In the genomic region with DNA sequence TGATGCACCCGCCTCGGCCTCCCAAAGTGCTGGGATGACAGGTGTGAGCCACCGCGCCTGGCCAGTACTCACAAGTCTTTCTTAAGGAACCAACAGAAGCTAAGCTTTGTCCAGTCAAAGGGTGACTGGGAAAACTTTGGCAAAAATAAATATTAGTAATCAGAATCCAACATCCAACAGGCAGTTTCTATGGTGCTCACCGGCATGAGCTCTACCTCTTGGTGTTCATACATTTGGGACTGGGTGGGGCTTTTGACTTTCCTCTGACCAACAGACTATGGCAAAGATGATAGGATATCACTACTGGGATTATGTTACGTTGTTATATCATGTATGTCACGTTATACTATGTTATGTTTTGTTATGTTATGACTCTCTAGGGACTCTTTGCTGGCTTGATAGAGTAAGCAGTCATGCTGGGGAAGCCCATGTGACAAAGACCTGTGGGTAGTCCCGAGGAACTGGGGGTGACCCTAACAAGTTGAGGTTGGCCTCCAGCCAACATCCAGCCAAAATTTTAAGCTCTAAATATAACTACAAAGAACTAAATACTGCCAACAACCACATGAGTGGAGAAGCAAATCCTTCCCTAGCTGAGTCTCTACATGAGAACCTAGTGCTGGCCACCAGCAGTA, we compare ENCODE assay signal across 17 cellular contexts. TPM values are rescaled to one million over a fixed set of nuclear protein-coding genes. Genes with fewer than 3 reads are reported as not detected.
DNase-seq lines count a peak whose midpoint lies in the region; ATAC-seq and TF ChIP-seq lines count a peak whose summit lies in the region.
"Had no signal": no experiment of that assay in that cellular context is flagged by ENCODE, and none has a peak within 500 bp of the region (broad histone marks: within the 10 kb centered on the region; RNA-seq: fewer than 3 reads in every experiment).

No MANE protein-coding gene starts in this region.

- no peak overlapping the region for H3K27ac Mint-ChIP-seq in activated naive CD4-positive, alpha-beta T cell treated with anti-CD3 and anti-CD28 coated beads for 36 hours
- H3K27ac Mint-ChIP-seq in activated T-helper 17 cell treated with anti-CD3 and anti-CD28 coated beads, Interleukin-2, amount 50 U/mL, for 72 hours = no peak overlapping the region
- H3K27ac Mint-ChIP-seq in stimulated activated effector memory CD8-positive, alpha-beta T cell treated with anti-CD3 and anti-CD28 coated beads, Interleukin-12 subunit alpha, Interleukin-12 subunit beta, amount 100 ng/mL, for 72 hours = peak overlapping the region; percentile 27
- H3K27ac Mint-ChIP-seq in stimulated activated naive B cell treated with anti-CD40 and anti-IgM and Interleukin-4, amounts not matched to agents 10 μg/mL and 1 μg/mL and 100 μg/mL, for 72 hours = no peak overlapping the region
- H3K27ac Mint-ChIP-seq: CD14-positive monocyte; CD8-positive, alpha-beta T cell; GM23338 had no signal

- intact Hi-C loops in activated naive CD4-positive, alpha-beta T cell treated with anti-CD3 and anti-CD28 coated beads for 36 hours (cut with micrococcal nuclease) = loop anchor here (5.0 kb wide), 1 partner anchor 269 kb away; no protein-coding TSS in a partner anchor
- intact Hi-C loops in esophagus muscularis mucosa (cut with DNase I) = no loop called here

- DNase-seq in activated naive CD4-positive, alpha-beta T cell treated with anti-CD3 and anti-CD28 coated beads for 36 hours = peak; percentile 23
- DNase-seq in activated naive CD4-positive, alpha-beta T cell treated with Interleukin-2 at 50 U/mL for 16 hours = no peak
- DNase-seq in esophagus muscularis mucosa (ENCODE audit: extremely low spot score) (peak; percentile 62), ACHN (no peak)
- no peak for DNase-seq in stimulated activated effector memory CD8-positive, alpha-beta T cell treated with anti-CD3 and anti-CD28 coated beads, Interleukin-12 subunit alpha, Interleukin-12 subunit beta, amount 100 ng/mL, for 72 hours (ENCODE audit: low spot score in 2 of 2)
- DNase-seq in stimulated activated naive B cell treated with anti-CD40 and anti-IgM and Interleukin-4, amounts not matched to agents 10 μg/mL and 1 μg/mL and 100 μg/mL, for 72 hours = no peak
- DNase-seq: CD8-positive, alpha-beta T cell; COR-L47; DMS153; DMS79 treated with DMSO at 0.1 percent for 48 hours; EL; H7 had no signal

- no peak for TF ChIP-seq CTCF in esophagus muscularis mucosa (IDR thresholded peaks at IDR 0.05)

- H3K36me3 Mint-ChIP-seq in activated naive CD4-positive, alpha-beta T cell treated with anti-CD3 and anti-CD28 coated beads for 36 hours (ENCODE audit: low read depth) = no peaks in the 10 kb centered on the region
- H3K36me3 Mint-ChIP-seq in activated T-helper 17 cell treated with anti-CD3 and anti-CD28 coated beads, Interleukin-2, amount 50 U/mL, for 72 hours (ENCODE audit: low read depth) = no peaks in the 10 kb centered on the region
- H3K36me3 Mint-ChIP-seq in stimulated activated effector memory CD8-positive, alpha-beta T cell treated with anti-CD3 and anti-CD28 coated beads, Interleukin-12 subunit alpha, Interleukin-12 subunit beta, amount 100 ng/mL, for 72 hours = no peaks in the 10 kb centered on the region
- no peaks in the 10 kb centered on the region for H3K36me3 Mint-ChIP-seq in stimulated activated naive B cell treated with anti-CD40 and anti-IgM and Interleukin-4, amounts not matched to agents 10 μg/mL and 1 μg/mL and 100 μg/mL, for 72 hours
- H3K36me3 Mint-ChIP-seq: CD8-positive, alpha-beta T cell had no signal

- no peaks in the 10 kb centered on the region for H3K9me3 ChIP-seq in esophagus muscularis mucosa
- H3K9me3 ChIP-seq: A549 had no signal

- peaks cover 0 to 53% (median 5%) of the 10 kb centered on the region in 4 donors for H3K27me3 ChIP-seq in esophagus muscularis mucosa

- H3K4me3 Mint-ChIP-seq in activated naive CD4-positive, alpha-beta T cell treated with anti-CD3 and anti-CD28 coated beads for 36 hours = no peak overlapping the region
- no peak overlapping the region for H3K4me3 Mint-ChIP-seq in activated T-helper 17 cell treated with anti-CD3 and anti-CD28 coated beads, Interleukin-2, amount 50 U/mL, for 72 hours
- no peak overlapping the region for H3K4me3 Mint-ChIP-seq in stimulated activated effector memory CD8-positive, alpha-beta T cell treated with anti-CD3 and anti-CD28 coated beads, Interleukin-12 subunit alpha, Interleukin-12 subunit beta, amount 100 ng/mL, for 72 hours
- no peak overlapping the region for H3K4me3 Mint-ChIP-seq in stimulated activated naive B cell treated with anti-CD40 and anti-IgM and Interleukin-4, amounts not matched to agents 10 μg/mL and 1 μg/mL and 100 μg/mL, for 72 hours
- H3K4me3 Mint-ChIP-seq: CD14-positive monocyte; CD8-positive, alpha-beta T cell; GM23338 had no signal

- H3K4me3 ChIP-seq in esophagus muscularis mucosa = no peak overlapping the region
- H3K4me3 ChIP-seq: A549, GM23338 had no signal

- H3K9me3 Mint-ChIP-seq in activated naive CD4-positive, alpha-beta T cell treated with anti-CD3 and anti-CD28 coated beads for 36 hours = no peaks in the 10 kb centered on the region
- no peaks in the 10 kb centered on the region for H3K9me3 Mint-ChIP-seq in activated T-helper 17 cell treated with anti-CD3 and anti-CD28 coated beads, Interleukin-2, amount 50 U/mL, for 72 hours
- H3K9me3 Mint-ChIP-seq in stimulated activated effector memory CD8-positive, alpha-beta T cell treated with anti-CD3 and anti-CD28 coated beads, Interleukin-12 subunit alpha, Interleukin-12 subunit beta, amount 100 ng/mL, for 72 hours = no peaks in the 10 kb centered on the region
- H3K9me3 Mint-ChIP-seq in stimulated activated naive B cell treated with anti-CD40 and anti-IgM and Interleukin-4, amounts not matched to agents 10 μg/mL and 1 μg/mL and 100 μg/mL, for 72 hours = no peaks in the 10 kb centered on the region
- H3K9me3 Mint-ChIP-seq: CD8-positive, alpha-beta T cell; GM23338 had no signal

- no peak overlapping the region for H3K27ac ChIP-seq in esophagus muscularis mucosa (replicated peaks in 1 of 4)
- H3K27ac ChIP-seq: A549 had no signal

- no peaks in the 10 kb centered on the region for H3K36me3 ChIP-seq in esophagus muscularis mucosa

- in situ Hi-C loops in ACHN (cut with HindIII; ENCODE audit: low pct_ligation_motif_present, low pct_unique_long_range_greater_than_20kb, low sequenced_read_pairs) = no loop called here

- H3K27me3 Mint-ChIP-seq in activated naive CD4-positive, alpha-beta T cell treated with anti-CD3 and anti-CD28 coated beads for 36 hours (ENCODE audit: low read depth) = peaks cover 23% of the 10 kb centered on the region
- H3K27me3 Mint-ChIP-seq in activated T-helper 17 cell treated with anti-CD3 and anti-CD28 coated beads, Interleukin-2, amount 50 U/mL, for 72 hours = peaks cover 36% of the 10 kb centered on the region
- peaks cover 28 to 60% of the 10 kb centered on the region in 2 donors for H3K27me3 Mint-ChIP-seq in stimulated activated naive B cell treated with anti-CD40 and anti-IgM and Interleukin-4, amounts not matched to agents 10 μg/mL and 1 μg/mL and 100 μg/mL, for 72 hours

- no peak for TF ChIP-seq EP300 in esophagus muscularis mucosa (IDR thresholded peaks at IDR 0.05)

- peak; percentile 65 for ATAC-seq in activated T-helper 17 cell treated with anti-CD3 and anti-CD28 coated beads, Interleukin-2, amount 50 U/mL, for 72 hours (replicated peaks)
- peak; percentile 85 for ATAC-seq in stimulated activated effector memory CD8-positive, alpha-beta T cell treated with anti-CD3 and anti-CD28 coated beads, Interleukin-12 subunit alpha, Interleukin-12 subunit beta, amount 100 ng/mL, for 72 hours
- no peak for ATAC-seq in stimulated activated naive B cell treated with anti-CD40 and anti-IgM and Interleukin-4, amounts not matched to agents 10 μg/mL and 1 μg/mL and 100 μg/mL, for 72 hours (replicated peaks)
- ATAC-seq: A549; CD8-positive, alpha-beta T cell; GM23338 had no signal

- CTCF ChIA-PET in activated naive CD4-positive, alpha-beta T cell treated with anti-CD3 and anti-CD28 coated beads for 36 hours (lab: Charles Lee) = interaction anchor here (0.5 to 2.7 kb wide), 3 partner anchors 112 to 125 kb away, joined by 3 to 9 read pairs (median 3); no protein-coding TSS in a partner anchor

- WGBS in esophagus muscularis mucosa = 83% methylated on average over 8 of the region's 8 CpGs

- H3K4me1 ChIP-seq in esophagus muscularis mucosa = peaks cover 0 to 5% (median 2%) of the 10 kb centered on the region in 4 donors
- H3K4me1 ChIP-seq: A549 had no signal

- no peaks in the 10 kb centered on the region for H3K4me1 Mint-ChIP-seq in activated naive CD4-positive, alpha-beta T cell treated with anti-CD3 and anti-CD28 coated beads for 36 hours (ENCODE audit: low read depth)
- H3K4me1 Mint-ChIP-seq in activated T-helper 17 cell treated with anti-CD3 and anti-CD28 coated beads, Interleukin-2, amount 50 U/mL, for 72 hours = peaks cover 3% of the 10 kb centered on the region
- H3K4me1 Mint-ChIP-seq in stimulated activated effector memory CD8-positive, alpha-beta T cell treated with anti-CD3 and anti-CD28 coated beads, Interleukin-12 subunit alpha, Interleukin-12 subunit beta, amount 100 ng/mL, for 72 hours = peaks cover 4% of the 10 kb centered on the region
- H3K4me1 Mint-ChIP-seq in stimulated activated naive B cell treated with anti-CD40 and anti-IgM and Interleukin-4, amounts not matched to agents 10 μg/mL and 1 μg/mL and 100 μg/mL, for 72 hours = peaks cover 3 to 4% of the 10 kb centered on the region in 2 donors

- no peak for TF ChIP-seq POLR2A in esophagus muscularis mucosa (IDR thresholded peaks at IDR 0.05; ENCODE audit: low read depth)

RNA-seq across cellular contexts. Expression of gene RASGEF1C, which starts 6.0 kb away (rescaled TPM):
- not detected for total RNA-seq in activated naive CD4-positive, alpha-beta T cell treated with anti-CD3 and anti-CD28 coated beads for 36 hours
- not detected for total RNA-seq in activated T-helper 17 cell treated with anti-CD3 and anti-CD28 coated beads, Interleukin-2, amount 50 U/mL, for 72 hours
- 1 to 10 TPM; 1.2 to 3.1 (median 2.5) TPM for total RNA-seq in esophagus muscularis mucosa
- total RNA-seq: CD8-positive, alpha-beta T cell; HT1080 had no signal

Comparison
In these comparisons a context has a peak if more than half of its experiments do, and no peak if none do; other contexts are left out.
1. DNase-seq: peak in activated naive CD4-positive, alpha-beta T cell treated with anti-CD3 and anti-CD28 coated beads for 36 hours (single experiment) and esophagus muscularis mucosa (single experiment); none in activated naive CD4-positive, alpha-beta T cell treated with Interleukin-2 at 50 U/mL for 16 hours (single experiment), stimulated activated effector memory CD8-positive, alpha-beta T cell treated with anti-CD3 and anti-CD28 coated beads, Interleukin-12 subunit alpha, Interleukin-12 subunit beta, amount 100 ng/mL, for 72 hours (0 of 2), ACHN (single experiment) and stimulated activated naive B cell treated with anti-CD40 and anti-IgM and Interleukin-4, amounts not matched to agents 10 μg/mL and 1 μg/mL and 100 μg/mL, for 72 hours (single experiment).
2. ATAC-seq: peak in activated T-helper 17 cell treated with anti-CD3 and anti-CD28 coated beads, Interleukin-2, amount 50 U/mL, for 72 hours (single experiment) and stimulated activated effector memory CD8-positive, alpha-beta T cell treated with anti-CD3 and anti-CD28 coated beads, Interleukin-12 subunit alpha, Interleukin-12 subunit beta, amount 100 ng/mL, for 72 hours (single experiment); none in stimulated activated naive B cell treated with anti-CD40 and anti-IgM and Interleukin-4, amounts not matched to agents 10 μg/mL and 1 μg/mL and 100 μg/mL, for 72 hours (0 of 2).